8 cellular contexts compared by ENCODE assay signal in genomic region chr15:45402162-45402954, GRCh38. TPM values are rescaled to one million over a fixed set of nuclear protein-coding genes. Genes with fewer than 3 reads are reported as not detected.
DNase-seq lines count a peak whose midpoint lies in the region; ATAC-seq, FAIRE-seq and TF ChIP-seq lines count a peak whose summit lies in the region.

No MANE protein-coding gene starts in this region.

- peak overlapping the region; percentile 48 for H2AFZ ChIP-seq in HepG2 (ENCODE audit: low read length)

- peak overlapping the region; percentile 93 for H3K9ac ChIP-seq in HepG2 (ENCODE audit: insufficient read depth, low read depth, low read length)

- CTCF ChIA-PET in HepG2 (lab: Yijun Ruan, JAX; ENCODE audit: low intra/inter-chr PET ratio, low total read pairs), result interaction anchor here (0.7 kb wide), 1 partner anchor 95 kb away, joined by 4 read pairs; no protein-coding TSS in a partner anchor

- in situ Hi-C loops in HepG2 (cut with HindIII; ENCODE audit: extremely low pct_ligation_motif_present, low pct_unique_long_range_greater_than_20kb), result loop anchor here (5.0 to 10.0 kb wide), 4 partner anchors 95 to 240 kb away; partner anchors contain the start of gene BLOC1S6

- ATAC-seq in GM19397 (IDR thresholded peaks at IDR 0.05; ENCODE audit: unreplicated experiment), result peak; percentile 88
- peak; percentile 79 for ATAC-seq in HG03565 (IDR thresholded peaks at IDR 0.05; ENCODE audit: unreplicated experiment)
- ATAC-seq in HepG2, result peak; percentile 94

- whole genome bisulfite sequencing in HepG2 (ENCODE audit: low lambda C conversion rate), result under 1% methylated on average over 32 of the region's 84 CpGs

- POLR2A ChIA-PET in HepG2 (lab: Yijun Ruan, JAX), result interaction anchor here (0.7 to 2.6 kb wide), 31 partner anchors 9 to 240 kb away, joined by 3 to 27 read pairs (median 5); partner anchors contain the start of genes BLOC1S6 and SHF

- peaks cover 52% of the 10 kb centered on the region for H3K79me2 ChIP-seq in HepG2 (ENCODE audit: insufficient read depth, low read length)

- peak; percentile 99 for FAIRE-seq in HepG2 (lab: Jason Lieb, UNC)

- TF ChIP-seq EP300 in HepG2 (IDR thresholded peaks at IDR 0.05; ENCODE audit: low read depth in 2 of 2, low read length in 2 of 2) (no peak), HepG2 (CRISPR knock-in tag; IDR thresholded peaks at IDR 0.05; ENCODE audit: borderline replicate concordance) (no peak)

- TSS peak; percentile 33 for BruUV-seq in HepG2 (replicated peaks; lab: Mats Ljungman, UMichigan)

- intact Hi-C loops in HepG2 (cut with micrococcal nuclease; ENCODE audit: unreplicated experiment), result loop anchor here (1.0 to 5.0 kb wide), 4 partner anchors 68 to 240 kb away; partner anchors contain the start of gene BLOC1S6

- peaks cover 14% of the 10 kb centered on the region for H4K20me1 ChIP-seq in HepG2 (ENCODE audit: insufficient read depth, low read length)

- peak; percentile 100 for DNase-seq in CD1c-positive myeloid dendritic cell (ENCODE audit: extremely low spot score)
- peak; percentile 90 for DNase-seq in NCI-H748 treated with DMSO at 0.1 percent for 48 hours (lab: John Stamatoyannopoulos, UW)
- peak; percentile 95 to 96 for DNase-seq in activated CD4-positive, alpha-beta T cell treated with anti-CD3 and anti-CD28 coated beads, Interleukin-2, amount 50 U/mL, for 4 hours
- peak; percentile 97 to 99 for DNase-seq in dermis microvascular lymphatic vessel endothelial cell (ENCODE audit: low read depth in 2 of 2)
- DNase-seq in HepG2 (ENCODE audit: low spot score), result peak; percentile 97
- peak; percentile 89 to 95 for DNase-seq in stimulated activated CD4-positive, alpha-beta T cell treated with anti-CD3 and anti-CD28 coated beads, Interleukin-2, amount 100 ng/mL, for 48 hours

- peaks cover 58% of the 10 kb centered on the region for H3K4me1 ChIP-seq in HepG2 (ENCODE audit: insufficient read depth, low read length)

- H3K27ac ChIP-seq in HepG2 (ENCODE audit: extremely low read length, insufficient read depth, low read length), result peak overlapping the region; percentile 88

- no peaks in the 10 kb centered on the region; a peak in 1 of 5 replicates for H3K27me3 ChIP-seq in HepG2 (ENCODE audit: control insufficient read depth in 1 of 2, insufficient read depth in 2 of 2, low read length in 2 of 2)

- peak overlapping the region; percentile 92 to 99 (median 95) for H3K4me3 ChIP-seq in HepG2 (replicated peaks in 1 of 3; ENCODE audit: insufficient read depth in 1 of 3, low read depth in 2 of 3, low read length in 3 of 3)

- no peak for TF ChIP-seq CTCF in HepG2 (CRISPR knock-in tag; IDR thresholded peaks at IDR 0.05)

- TF ChIP-seq RAD21 in HepG2 (CRISPR knock-in tag; IDR thresholded peaks at IDR 0.05), result no peak

- H3K4me2 ChIP-seq in HepG2 (ENCODE audit: low read depth, low read length), result peak overlapping the region; percentile 80

- H3K36me3 ChIP-seq in HepG2 (replicated peaks in 1 of 2; ENCODE audit: control insufficient read depth in 1 of 2, insufficient read depth in 2 of 2, low read length in 2 of 2), result peaks cover 6 to 9% of the 10 kb centered on the region in 2 experiments

- H3K9me3 ChIP-seq in HepG2 (ENCODE audit: low read length), result no peaks in the 10 kb centered on the region

- TF ChIP-seq POLR2A in HepG2 (IDR thresholded peaks at IDR 0.05; ENCODE audit: insufficient read depth in 1 of 2, low read depth in 2 of 2, low read length in 2 of 2), result peak; percentile 68 to 94

TF ChIP-seq in HepG2, 621 proteins besides CTCF, POLR2A, EP300 and RAD21 (continues in another document):
- peak; percentile 84 for TF ChIP-seq FOXK1 (CRISPR knock-in tag; IDR thresholded peaks at IDR 0.05; ENCODE audit: borderline replicate concordance, low read depth)
- peak; percentile 72; the same call in 1 of the 2 replicates for TF ChIP-seq ZIK1 (CRISPR knock-in tag; IDR thresholded peaks at IDR 0.05; ENCODE audit: borderline replicate concordance, low read depth)
- TF ChIP-seq SIX1 (CRISPR knock-in tag; IDR thresholded peaks at IDR 0.05; ENCODE audit: borderline replicate concordance), result peak; percentile 84
- TF ChIP-seq HMGXB4 (CRISPR knock-in tag; IDR thresholded peaks at IDR 0.05; ENCODE audit: borderline replicate concordance in 1 of 2, low read depth in 1 of 2), result peak; percentile 96 to 97
- TF ChIP-seq IKZF1 (IDR thresholded peaks at IDR 0.05), result no peak
- 0 out of 2 replicates have a peak, but pooled peaks have one; percentile 80 for TF ChIP-seq HBP1 (CRISPR knock-in tag; IDR thresholded peaks at IDR 0.05; ENCODE audit: low read depth)
- TF ChIP-seq ZGPAT (CRISPR knock-in tag; IDR thresholded peaks at IDR 0.05), result peak; percentile 83
- TF ChIP-seq AGO1 (IDR thresholded peaks at IDR 0.05; ENCODE audit: low read depth, low read length, poor library complexity, severe bottlenecking), result peak; percentile 19
- TF ChIP-seq SMC3 (IDR thresholded peaks at IDR 0.05; ENCODE audit: low read length), result no peak
- peak; percentile 34; the same call in 1 of the 2 replicates for TF ChIP-seq ZNF263 (CRISPR knock-in tag; IDR thresholded peaks at IDR 0.05)
- peak; percentile 71; the same call in 1 of the 2 replicates for TF ChIP-seq ZNF670 (CRISPR knock-in tag; IDR thresholded peaks at IDR 0.05; ENCODE audit: borderline replicate concordance)
- TF ChIP-seq ZSCAN22 (CRISPR knock-in tag; IDR thresholded peaks at IDR 0.05), result no peak
- TF ChIP-seq SNAPC5 (CRISPR knock-in tag; IDR thresholded peaks at IDR 0.05; ENCODE audit: borderline replicate concordance), result 0 out of 2 replicates have a peak, but pooled peaks have one; percentile 27
- 0 out of 2 replicates have a peak, but pooled peaks have one; percentile 24 for TF ChIP-seq KDM6A (CRISPR knock-in tag; IDR thresholded peaks at IDR 0.05; ENCODE audit: low read depth)

RNA-seq across cellular contexts. Expression of gene GATM, which starts 24.0 kb away (rescaled TPM):
- 0.26 and 0.38 TPM in 2 replicates for total RNA-seq in dermis microvascular lymphatic vessel endothelial cell
- 1.5 and 2.1 TPM in 2 replicates for total RNA-seq in HepG2 (2016; rRNA removed; fragmentation: Illumina TruSeq; extraction: Trizol)
- 1.2 and 1.7 TPM in 2 replicates for total RNA-seq in HepG2 (2016; cell fraction: cytosol; rRNA removed; fragmentation: Illumina TruSeq; extraction: Trizol; ENCODE audit: low read depth)
- total RNA-seq in HepG2 (2016; cell fraction: insoluble cytoplasmic fraction; rRNA removed; fragmentation: Illumina TruSeq; extraction: Trizol), result 1.5 and 2.6 TPM in 2 replicates
- 1.6 and 1.7 TPM in 2 replicates for total RNA-seq in HepG2 (2016; cell fraction: membrane; rRNA removed; fragmentation: Illumina TruSeq; extraction: Trizol)
- total RNA-seq in HepG2 (2016; cell fraction: nucleus; rRNA removed; fragmentation: Illumina TruSeq; extraction: Trizol), result 4.0 and 4.1 TPM in 2 replicates
- polyA plus RNA-seq in HepG2 (2011; rRNA removed), result 13.9 and 16.8 TPM in 2 replicates
- 7.0 and 7.3 TPM in 2 replicates for polyA plus RNA-seq in HepG2 (2011; cell fraction: cytosol; rRNA removed)
- 22.1 and 26.0 TPM in 2 replicates for polyA plus RNA-seq in HepG2 (2011; cell fraction: nucleus; rRNA removed)
- 16.6 and 32.5 TPM in 2 replicates for polyA plus RNA-seq in HepG2 (2012)
- polyA plus RNA-seq in HepG2 (2016; cell fraction: cytosol; fragmentation: Illumina TruSeq; extraction: Trizol; ENCODE audit: low read depth), result 0.26 and 0.46 TPM in 2 replicates
- polyA plus RNA-seq in HepG2 (2016; cell fraction: insoluble cytoplasmic fraction; fragmentation: Illumina TruSeq; extraction: Trizol; ENCODE audit: low read depth), result 0.97 TPM in 2 replicates
- polyA plus RNA-seq in HepG2 (2016; cell fraction: membrane; fragmentation: Illumina TruSeq; extraction: Trizol; ENCODE audit: low read depth), result 0.28 and 0.72 TPM in 2 replicates
- polyA plus RNA-seq in HepG2 (2016; cell fraction: nucleus; fragmentation: Illumina TruSeq; extraction: Trizol; ENCODE audit: insufficient read depth, low read depth), result 2.4 and 3.2 TPM in 2 replicates
- 0.58 and 11.2 TPM in 2 replicates for polyA minus RNA-seq in HepG2 (2011; rRNA and poly(A)+ RNA removed; ENCODE audit: low replicate concordance)
- polyA minus RNA-seq in HepG2 (2011; cell fraction: cytosol; rRNA and poly(A)+ RNA removed), result 5.3 and 6.4 TPM in 2 replicates
- 40.2 and 42.5 TPM in 2 replicates for polyA minus RNA-seq in HepG2 (2011; cell fraction: nucleus; rRNA and poly(A)+ RNA removed)

Comparison
In these comparisons a context has a peak if more than half of its experiments do, and no peak if none do; other contexts are left out.
1. Peak in every context shown above with its lines: DNase-seq, ATAC-seq, H3K4me3 ChIP-seq and H3K27ac ChIP-seq.